ENCODE assay signal across 8 cellular contexts in genomic region chr22:22342697-22343602, GRCh38.
DNase-seq lines count a peak whose midpoint lies in the region; ATAC-seq, FAIRE-seq and TF ChIP-seq lines count a peak whose summit lies in the region.

No MANE protein-coding gene starts in this region.

- H3K4me1 ChIP-seq in Loucy (ENCODE audit: insufficient read depth, low read length, poor library complexity, severe bottlenecking) = peaks cover 26% of the 10 kb centered on the region
- H3K4me1 ChIP-seq in GM12878 (ENCODE audit: control insufficient read depth, insufficient read depth, low read length) = peaks cover 9% of the 10 kb centered on the region; the same call in 1 of the 2 replicates
- no peaks in the 10 kb centered on the region for H3K4me1 ChIP-seq in kidney (ENCODE audit: control insufficient read depth in 1 of 2, insufficient read depth in 1 of 2, low read depth in 1 of 2, low read length in 2 of 2)
- no peaks in the 10 kb centered on the region for H3K4me1 ChIP-seq in aorta (ENCODE audit: control insufficient read depth in 1 of 2, insufficient read depth in 2 of 2, low read length in 2 of 2)

- SMC1A ChIA-PET in GM12878 (lab: Charles Lee; ENCODE audit: uncharacterized antibody, unreplicated experiment) = interaction anchor here (0.7 to 1.3 kb wide), 3 partner anchors 11 to 313 kb away, joined by 3 read pairs; no protein-coding TSS in a partner anchor

- peak overlapping the region; percentile 5 for H3K4me2 ChIP-seq in Loucy (ENCODE audit: low read depth, low read length, poor library complexity, severe bottlenecking)
- no peak overlapping the region for H3K4me2 ChIP-seq in GM12878 (ENCODE audit: control insufficient read depth, insufficient read depth)

- H3K27me3 ChIP-seq in Loucy (ENCODE audit: insufficient read depth, low read length, poor library complexity, severe bottlenecking) (no peaks in the 10 kb centered on the region), GM12878 (replicated peaks in 1 of 2; ENCODE audit: control insufficient read depth in 2 of 2, insufficient read depth in 2 of 2, low read length in 1 of 2) (no peaks in the 10 kb centered on the region), aorta (ENCODE audit: control insufficient read depth in 1 of 2, insufficient read depth in 2 of 2, low read length in 1 of 2) (no peaks in the 10 kb centered on the region)

- intact Hi-C loops in GM12878 (cut with micrococcal nuclease; ENCODE audit: unreplicated experiment) (loop anchor here (10.0 kb wide), 1 partner anchor 138 kb away; no protein-coding TSS in a partner anchor), kidney (cut with DNase I) (no loop called here), aorta (cut with DNase I) (no loop called here)

- no peaks in the 10 kb centered on the region for H3F3A ChIP-seq in Loucy (ENCODE audit: low read depth)

- 0 out of 2 replicates have a peak overlapping the region, but pooled peaks have one; percentile 8 for H2AFZ ChIP-seq in Loucy (ENCODE audit: low read length)
- no peak overlapping the region; the same call in 1 of the 2 replicates for H2AFZ ChIP-seq in GM12878 (ENCODE audit: control insufficient read depth, low read depth, low read length)

- no peaks in the 10 kb centered on the region for H3K9me2 ChIP-seq in Loucy (replicated peaks; ENCODE audit: low read depth, low read length)

- FAIRE-seq in GM12878 (lab: Jason Lieb, UNC) (no peak), kidney (lab: Jason Lieb, UNC) (no peak)

- RAD21 ChIA-PET in GM12878 (lab: Charles Lee; ENCODE audit: unreplicated experiment) = interaction anchor here (1.5 kb wide), 1 partner anchor 89 kb away, joined by 4 read pairs; no protein-coding TSS in a partner anchor

- H3K9me3 ChIP-seq in Loucy (ENCODE audit: insufficient read depth, low read depth, low read length) (no peaks in the 10 kb centered on the region), GM12878 (replicated peaks; ENCODE audit: control insufficient read depth, insufficient read depth, low read length) (no peaks in the 10 kb centered on the region), kidney (ENCODE audit: control insufficient read depth in 1 of 2, low read length in 2 of 2) (no peaks in the 10 kb centered on the region), aorta (ENCODE audit: control insufficient read depth, low read length) (no peaks in the 10 kb centered on the region)

- CTCF ChIA-PET in GM12878 (lab: Yijun Ruan, JAX) = interaction anchor here (0.7 to 2.1 kb wide), 15 partner anchors 9 to 245 kb away, joined by 3 to 13 read pairs (median 5); no protein-coding TSS in a partner anchor

- BruUV-seq in GM12878 (replicated peaks; lab: Mats Ljungman, UMichigan) = no TSS peak

- TF ChIP-seq CTCF in Loucy (conservative IDR thresholded peaks at IDR 0.05; ENCODE audit: low read length) = peak; percentile 94
- peak; percentile 59 to 82 (median 77) for TF ChIP-seq CTCF in GM12878 (IDR thresholded peaks at IDR 0.05 in 2 of 3, conservative IDR thresholded peaks at IDR 0.05 in 1 of 3; ENCODE audit: control insufficient read depth in 2 of 3, extremely low read depth in 1 of 3, insufficient read depth in 1 of 3, low read depth in 3 of 3, low read length in 3 of 3)
- TF ChIP-seq CTCF in kidney (IDR thresholded peaks at IDR 0.05; ENCODE audit: borderline replicate concordance, extremely low read depth, insufficient read depth) = peak; percentile 56

- POLR2A ChIA-PET in GM12878 (lab: Charles Lee) = interaction anchor here (0.5 kb wide), 1 partner anchor 35 kb away, joined by 6 read pairs; no protein-coding TSS in a partner anchor

- H3K9ac ChIP-seq in Loucy (ENCODE audit: low read depth, low read length, poor library complexity, severe bottlenecking) (no peak overlapping the region), GM12878 (ENCODE audit: control insufficient read depth, insufficient read depth, low read length) (no peak overlapping the region), kidney (ENCODE audit: low read length in 2 of 2) (no peak overlapping the region)

- no peaks in the 10 kb centered on the region for H3K79me2 ChIP-seq in Loucy (ENCODE audit: insufficient read depth, low read length)
- H3K79me2 ChIP-seq in GM12878 (ENCODE audit: control insufficient read depth, insufficient read depth, low read length) = no peaks in the 10 kb centered on the region

- no peak overlapping the region for H3K27ac ChIP-seq in GM12878 (ENCODE audit: control insufficient read depth, insufficient read depth)
- no peak overlapping the region for H3K27ac ChIP-seq in kidney (ENCODE audit: low read depth in 2 of 2, low read length in 2 of 2)
- no peak overlapping the region for H3K27ac ChIP-seq in aorta (ENCODE audit: low read depth in 1 of 2, low read length in 2 of 2)

- TF ChIP-seq POLR2A in GM12878 (IDR thresholded peaks at IDR 0.05; ENCODE audit: low read depth, low read length) = no peak

- H3K4me3 ChIP-seq in Loucy (ENCODE audit: low read length, poor library complexity, severe bottlenecking) (no peak overlapping the region), GM12878 (no peak overlapping the region), kidney (ENCODE audit: low read length in 2 of 2) (no peak overlapping the region), aorta (ENCODE audit: low read length in 2 of 2) (no peak overlapping the region)

- TF ChIP-seq EP300 in GM12878 (IDR thresholded peaks at IDR 0.05; ENCODE audit: borderline replicate concordance in 1 of 2, control insufficient read depth in 1 of 2, low read depth in 2 of 2, low read length in 2 of 2) = no peak

- DNase-seq in DMS79 treated with DMSO at 0.1 percent for 48 hours (lab: John Stamatoyannopoulos, UW) (peak; percentile 37), T-helper 2 cell (peak in 4 of 5 experiments; percentile 34 to 59 (median 46)), GM12878 (ENCODE audit: low read depth, low spot score) (no peak), kidney (peak; percentile 86), aorta (no peak)
- peak; percentile 35 for DNase-seq in stimulated activated CD8-positive, alpha-beta memory T cell treated with anti-CD3 and anti-CD28 coated beads, Interleukin-12 subunit alpha, Interleukin-12 subunit beta, amount 100 ng/mL, for 24 hours (ENCODE audit: extremely low read depth)

- TF ChIP-seq RAD21 in GM12878 (IDR thresholded peaks at IDR 0.05; ENCODE audit: insufficient read depth, low read depth, low read length) = peak; percentile 44

- H4K20me1 ChIP-seq in Loucy (ENCODE audit: insufficient read depth, low read length, poor library complexity, severe bottlenecking) (no peaks in the 10 kb centered on the region), GM12878 (ENCODE audit: control insufficient read depth, insufficient read depth) (no peaks in the 10 kb centered on the region)

- WGBS in GM12878 (ENCODE audit: insufficient coverage, insufficient replicate concordance, low lambda C conversion rate, missing lambda C conversion rate) = 44% methylated on average over 8 of the region's 8 CpGs
- WGBS in aorta, 2 donors = 58 to 62% methylated on average over 8 of the region's 8 CpGs

- ATAC-seq in GM12878 (peak; percentile 91), aorta (ENCODE audit: low FRiP score) (no peak), HG02870 (IDR thresholded peaks at IDR 0.05; ENCODE audit: unreplicated experiment) (no peak)

- in situ Hi-C loops in GM12878 (cut with MboI) = loop anchor here (5.0 kb wide), 1 partner anchor 599 kb away; no protein-coding TSS in a partner anchor

- H3K36me3 ChIP-seq in Loucy (ENCODE audit: insufficient read depth, low read length) (no peaks in the 10 kb centered on the region), GM12878 (ENCODE audit: control insufficient read depth in 2 of 2, insufficient read depth in 2 of 2, low read length in 1 of 2) (no peaks in the 10 kb centered on the region), kidney (ENCODE audit: control insufficient read depth in 1 of 2, insufficient read depth in 2 of 2, low read length in 2 of 2) (no peaks in the 10 kb centered on the region), aorta (ENCODE audit: control insufficient read depth in 1 of 2, insufficient read depth in 2 of 2, low read length in 1 of 2) (no peaks in the 10 kb centered on the region)

TF ChIP-seq in GM12878, 131 proteins besides CTCF, POLR2A, EP300 and RAD21:
- TF ChIP-seq MAX (IDR thresholded peaks at IDR 0.05; ENCODE audit: low read depth, low read length) = no peak
- TF ChIP-seq CREB1 (IDR thresholded peaks at IDR 0.05; ENCODE audit: low read depth) = peak; percentile 41; the same call in 1 of the 2 replicates
- TF ChIP-seq CREM (IDR thresholded peaks at IDR 0.05; ENCODE audit: low read depth) = peak; percentile 60
- peak; percentile 35; the same call in 1 of the 2 replicates for TF ChIP-seq SMC3 (IDR thresholded peaks at IDR 0.05; ENCODE audit: borderline replicate concordance, low read length)
- TF ChIP-seq RELB (IDR thresholded peaks at IDR 0.05; ENCODE audit: low read depth) = no peak
- TF ChIP-seq KAT2A (conservative IDR thresholded peaks at IDR 0.05; ENCODE audit: control insufficient read depth, low read depth, low read length) = no peak
TF ChIP-seq in GM12878: peak in this region for 3.

Comparison
In these comparisons a context has a peak if more than half of its experiments do, and no peak if none do; other contexts are left out.
1. DNase-seq: peak in DMS79 treated with DMSO at 0.1 percent for 48 hours (single experiment), T-helper 2 cell (4 of 5), kidney (single experiment) and stimulated activated CD8-positive, alpha-beta memory T cell treated with anti-CD3 and anti-CD28 coated beads, Interleukin-12 subunit alpha, Interleukin-12 subunit beta, amount 100 ng/mL, for 24 hours (single experiment); none in GM12878 (single experiment) and aorta (0 of 2).
2. Peak in every context shown above with its lines, with median percentiles within 50 percentile points of each other: CTCF ChIP-seq.